In genomic region chr17:17941015-17941414, GRCh38 we compare ENCODE assay signal across 15 cellular contexts. TPM values are rescaled to one million over a fixed set of nuclear protein-coding genes. Genes with fewer than 3 reads are reported as not detected.
DNase-seq lines count a peak whose midpoint lies in the region; ATAC-seq and TF ChIP-seq lines count a peak whose summit lies in the region.
"Had no signal": no experiment of that assay in that cellular context is flagged by ENCODE, and none has a peak within 500 bp of the region (broad histone marks: within the 10 kb centered on the region; RNA-seq: fewer than 3 reads in every experiment).

No MANE protein-coding gene starts in this region.

- no peak overlapping the region for H2AK5ac ChIP-seq in trophoblast cell (ENCODE audit: low read length)

- H3K4me2 ChIP-seq in mammary epithelial cell (ENCODE audit: insufficient read depth, low read depth, low read length) (no peak overlapping the region), trophoblast cell (ENCODE audit: low read length) (no peak overlapping the region)

- no peak overlapping the region for H3K27ac ChIP-seq in mammary epithelial cell (ENCODE audit: insufficient read depth, low read depth, low read length)
- H3K27ac ChIP-seq in breast epithelium = no peak overlapping the region
- peak overlapping the region; percentile 8 to 73 for H3K27ac ChIP-seq in coronary artery
- H3K27ac ChIP-seq in trophoblast cell (ENCODE audit: low read depth, low read length) = peak overlapping the region; percentile 50
- peak overlapping the region; percentile 53 for H3K27ac ChIP-seq in vagina
- no peak overlapping the region for H3K27ac ChIP-seq in CD4-positive, alpha-beta T cell (ENCODE audit: low read depth, low read length)

- no peak for TF ChIP-seq CTCF in mammary epithelial cell (conservative IDR thresholded peaks at IDR 0.05 in 1 of 2, IDR thresholded peaks at IDR 0.05 in 1 of 2; ENCODE audit: extremely low read depth in 1 of 2, insufficient read depth in 1 of 2, low read depth in 1 of 2, low read length in 2 of 2)
- no peak for TF ChIP-seq CTCF in breast epithelium (IDR thresholded peaks at IDR 0.05)
- TF ChIP-seq CTCF in coronary artery (IDR thresholded peaks at IDR 0.05) = no peak
- TF ChIP-seq CTCF in vagina (IDR thresholded peaks at IDR 0.05) = no peak
- TF ChIP-seq CTCF in CD4-positive, alpha-beta T cell (IDR thresholded peaks at IDR 0.05) = no peak

- H3K36me3 Mint-ChIP-seq in CD4-positive, alpha-beta T cell (ENCODE audit: low read depth) = no peaks in the 10 kb centered on the region
- H3K36me3 Mint-ChIP-seq: natural killer cell treated with Interleukin-12 subunit alpha and Interleukin-12 subunit beta and Interleukin-15 and Interleukin-18, amount 100 ng/mL, for 72 hours had no signal

- H3K9me3 ChIP-seq in mammary epithelial cell (replicated peaks; ENCODE audit: insufficient read depth, low read length) (no peaks in the 10 kb centered on the region), breast epithelium (no peaks in the 10 kb centered on the region), trophoblast cell (ENCODE audit: insufficient read depth, low read depth, low read length) (no peaks in the 10 kb centered on the region), vagina (no peaks in the 10 kb centered on the region)
- no peaks in the 10 kb centered on the region for H3K9me3 ChIP-seq in CD4-positive, alpha-beta T cell (ENCODE audit: control insufficient read depth, low read length)

- no peak overlapping the region for H3K14ac ChIP-seq in trophoblast cell (ENCODE audit: low read length)

- H3K4me1 ChIP-seq in mammary epithelial cell (ENCODE audit: insufficient read depth, low read length) = peaks cover 66% of the 10 kb centered on the region
- H3K4me1 ChIP-seq in breast epithelium = peaks cover 0 to 12% of the 10 kb centered on the region in 2 donors
- peaks cover 37 to 53% of the 10 kb centered on the region in 2 experiments for H3K4me1 ChIP-seq in trophoblast cell (ENCODE audit: control insufficient read depth in 1 of 2, insufficient read depth in 2 of 2, low read length in 2 of 2)
- H3K4me1 ChIP-seq in vagina = peaks cover 85% of the 10 kb centered on the region

- H3K79me1 ChIP-seq in trophoblast cell (ENCODE audit: low read length) = peaks cover 25% of the 10 kb centered on the region

- H2BK5ac ChIP-seq in trophoblast cell (ENCODE audit: low read depth, low read length, poor library complexity) = no peak overlapping the region

- CTCF ChIA-PET in mammary epithelial cell (lab: Charles Lee; ENCODE audit: low non-redundant PET) = no interaction called here
- CTCF ChIA-PET in CD4-positive, alpha-beta T cell (lab: Charles Lee) = no interaction called here

- H2BK120ac ChIP-seq in trophoblast cell (ENCODE audit: insufficient read depth, low read length, poor library complexity) = peak overlapping the region; percentile 25

- H4K20me1 ChIP-seq in mammary epithelial cell (ENCODE audit: insufficient read depth, low read length) = no peaks in the 10 kb centered on the region

- H2AFZ ChIP-seq in mammary epithelial cell (ENCODE audit: low read depth, low read length) = no peak overlapping the region
- no peak overlapping the region for H2AFZ ChIP-seq in trophoblast cell (ENCODE audit: insufficient read depth, low read length, poor library complexity)

- H3K4me3 ChIP-seq in mammary epithelial cell (replicated peaks in 1 of 3; ENCODE audit: insufficient read depth in 1 of 3, low read depth in 2 of 3, low read length in 3 of 3) (no peak overlapping the region), breast epithelium (no peak overlapping the region), coronary artery (no peak overlapping the region), trophoblast cell (ENCODE audit: low read depth, low read length) (no peak overlapping the region), vagina (no peak overlapping the region)
- H3K4me3 ChIP-seq: K562 had no signal

- no peaks in the 10 kb centered on the region for H3K9me3 Mint-ChIP-seq in CD4-positive, alpha-beta T cell
- H3K9me3 Mint-ChIP-seq: natural killer cell treated with Interleukin-12 subunit alpha and Interleukin-12 subunit beta and Interleukin-15 and Interleukin-18, amount 100 ng/mL, for 72 hours had no signal

- WGBS in mammary epithelial cell (ENCODE audit: low coverage, missing lambda C conversion rate) = 77% methylated on average over 5 of the region's 5 CpGs
- WGBS in trophoblast cell (ENCODE audit: extremely low coverage, insufficient coverage, insufficient read length) = no CpG with 5 or more reads among the region's 5 CpGs

- H3K27me3 Mint-ChIP-seq in CD4-positive, alpha-beta T cell = no peaks in the 10 kb centered on the region
- H3K27me3 Mint-ChIP-seq: natural killer cell treated with Interleukin-12 subunit alpha and Interleukin-12 subunit beta and Interleukin-15 and Interleukin-18, amount 100 ng/mL, for 72 hours had no signal

- dilution Hi-C loops in mammary epithelial cell (cut with HindIII; ENCODE audit: low sequenced_read_pairs) = no loop called here

- H3K23ac ChIP-seq in trophoblast cell (ENCODE audit: low read length) = no peak overlapping the region

- no peak overlapping the region for H4K8ac ChIP-seq in trophoblast cell (ENCODE audit: low read depth, low read length)

- H3K9ac ChIP-seq in mammary epithelial cell (ENCODE audit: insufficient read depth, low read length) = peak overlapping the region; percentile 7
- H3K9ac ChIP-seq in trophoblast cell (ENCODE audit: low read length) = no peak overlapping the region

- H3K79me2 ChIP-seq in mammary epithelial cell (ENCODE audit: insufficient read depth, low read length) = peaks cover 78% of the 10 kb centered on the region
- no peaks in the 10 kb centered on the region for H3K79me2 ChIP-seq in trophoblast cell (ENCODE audit: control insufficient read depth, insufficient read depth, low read length, poor library complexity)

- no peak overlapping the region for H4K12ac ChIP-seq in trophoblast cell (ENCODE audit: low read depth, low read length)

- peaks cover 41% of the 10 kb centered on the region for H3K4me1 Mint-ChIP-seq in CD4-positive, alpha-beta T cell (ENCODE audit: low read depth)

- H3K27me3 ChIP-seq in mammary epithelial cell (ENCODE audit: insufficient read depth, low read length) = no peaks in the 10 kb centered on the region
- no peaks in the 10 kb centered on the region for H3K27me3 ChIP-seq in breast epithelium
- H3K27me3 ChIP-seq in trophoblast cell (ENCODE audit: insufficient read depth, low read length) = no peaks in the 10 kb centered on the region
- no peaks in the 10 kb centered on the region for H3K27me3 ChIP-seq in vagina
- H3K27me3 ChIP-seq in CD4-positive, alpha-beta T cell (ENCODE audit: control insufficient read depth, insufficient read depth, low read length) = no peaks in the 10 kb centered on the region

- no peaks in the 10 kb centered on the region for H3K36me3 ChIP-seq in mammary epithelial cell (ENCODE audit: insufficient read depth, low read length)
- no peaks in the 10 kb centered on the region for H3K36me3 ChIP-seq in breast epithelium
- no peaks in the 10 kb centered on the region for H3K36me3 ChIP-seq in trophoblast cell (ENCODE audit: control insufficient read depth in 1 of 2, insufficient read depth in 2 of 2, low read length in 2 of 2)
- no peaks in the 10 kb centered on the region for H3K36me3 ChIP-seq in vagina

- ATAC-seq in HG02840 (IDR thresholded peaks at IDR 0.05; ENCODE audit: low FRiP score, unreplicated experiment) = no peak
- ATAC-seq in CD4-positive, alpha-beta T cell (ENCODE audit: poor library complexity) = no peak
- ATAC-seq: activated CD8-positive, alpha-beta T cell treated with anti-CD3 and anti-CD28 coated beads, Interleukin-2, amount 10 ng/mL, durations not matched to agents 7 days and 5 days; K562; left lobe of liver; natural killer cell treated with Interleukin-12 subunit alpha and Interleukin-12 subunit beta and Interleukin-15 and Interleukin-18, amount 100 ng/mL, for 72 hours had no signal

- no peak overlapping the region for H3K4me3 Mint-ChIP-seq in CD4-positive, alpha-beta T cell
- H3K4me3 Mint-ChIP-seq: activated CD8-positive, alpha-beta T cell treated with anti-CD3 and anti-CD28 coated beads, Interleukin-2, amount 10 ng/mL, durations not matched to agents 7 days and 5 days; natural killer cell treated with Interleukin-12 subunit alpha and Interleukin-12 subunit beta and Interleukin-15 and Interleukin-18, amount 100 ng/mL, for 72 hours had no signal

- H3K27ac Mint-ChIP-seq in CD4-positive, alpha-beta T cell = no peak overlapping the region
- H3K27ac Mint-ChIP-seq: activated CD8-positive, alpha-beta T cell treated with anti-CD3 and anti-CD28 coated beads, Interleukin-2, amount 10 ng/mL, durations not matched to agents 7 days and 5 days; natural killer cell treated with Interleukin-12 subunit alpha and Interleukin-12 subunit beta and Interleukin-15 and Interleukin-18, amount 100 ng/mL, for 72 hours had no signal

- TF ChIP-seq POLR2A in breast epithelium (IDR thresholded peaks at IDR 0.05) (no peak), vagina (IDR thresholded peaks at IDR 0.05) (no peak)

- H3K18ac ChIP-seq in trophoblast cell (ENCODE audit: low read length) = no peak overlapping the region

- DNase-seq in mammary epithelial cell (no peak), breast epithelium (ENCODE audit: low spot score in 2 of 2) (no peak), coronary artery (ENCODE audit: low spot score) (no peak), trophoblast cell (no peak), vagina (ENCODE audit: extremely low spot score in 2 of 2) (no peak), NCI-H510A (lab: John Stamatoyannopoulos, UW) (no peak)
- no peak for DNase-seq in CD4-positive, alpha-beta T cell
- DNase-seq: 8988T; activated CD8-positive, alpha-beta T cell treated with anti-CD3 and anti-CD28 coated beads, Interleukin-2, amount 10 ng/mL, durations not matched to agents 7 days and 5 days; central memory CD4-positive, alpha-beta T cell; DMS53 had no signal

- intact Hi-C loops in mammary epithelial cell (cut with micrococcal nuclease) = no loop called here
- intact Hi-C loops in breast epithelium (cut with DNase I; ENCODE audit: low total_unique reads) = no loop called here
- intact Hi-C loops in vagina (cut with DNase I) = no loop called here
- intact Hi-C loops in CD4-positive, alpha-beta T cell (cut with DNase I, micrococcal nuclease) = loop anchor here in 1 of 2 experiments (5.0 kb wide), 1 partner anchor 71 kb away; no protein-coding TSS in a partner anchor

- no TSS peak for BruUV-seq in mammary epithelial cell (replicated peaks; lab: Mats Ljungman, UMichigan)

- POLR2A ChIA-PET in CD4-positive, alpha-beta T cell (lab: Charles Lee) = no interaction called here

- in situ Hi-C loops in mammary epithelial cell (cut with MboI; ENCODE audit: low sequenced_read_pairs in 2 of 2) = no loop called here

- peak overlapping the region; percentile 39 for H4K91ac ChIP-seq in trophoblast cell (ENCODE audit: low read depth, low read length)

- H2BK12ac ChIP-seq in trophoblast cell (ENCODE audit: low read length) = peak overlapping the region; percentile 27

- peak overlapping the region; percentile 4 for H3K4ac ChIP-seq in trophoblast cell (ENCODE audit: low read depth, low read length)

RNA-seq across cellular contexts. Expression of gene TOM1L2, which starts 31.2 kb away (rescaled TPM):
- total RNA-seq in mammary epithelial cell (10 to 100 TPM; 42.8 to 71.1 TPM), breast epithelium (10 to 100 TPM; 32.3 to 39.1 (median 36.4) TPM), vagina (88.6 TPM)
- 47.1 TPM for polyA plus RNA-seq in mammary epithelial cell
- polyA minus RNA-seq in mammary epithelial cell = 168 TPM
- 76.2 and 80.2 TPM in 2 replicates for polyA plus RNA-seq in trophoblast cell (2013)
- total RNA-seq in CD4-positive, alpha-beta T cell = 10 to 100 TPM; 28.5 to 30.5 TPM

RNA-seq across cellular contexts. Expression of gene DRC3, which starts 31.6 kb away (rescaled TPM):
- total RNA-seq in mammary epithelial cell (1 to 10 TPM in 1 of 2 donors, under 1 TPM in 1; 0.85 to 1.0 TPM), breast epithelium (10 to 100 TPM in 2 of 3 donors, under 1 TPM in 1; 0.96 to 18.0 (median 10.5) TPM), vagina (0.74 TPM)
- 0.67 TPM for polyA plus RNA-seq in mammary epithelial cell
- not detected for polyA minus RNA-seq in mammary epithelial cell
- polyA plus RNA-seq in trophoblast cell (2013) = 0.39 and 0.47 TPM in 2 replicates
- under 1 TPM in 1 of 2 experiments, not detected in 1; 0.11 TPM for total RNA-seq in CD4-positive, alpha-beta T cell

Comparison
In these comparisons a context has a peak if more than half of its experiments do, and no peak if none do; other contexts are left out.
1. H3K27ac ChIP-seq: peak in coronary artery (2 of 2), trophoblast cell (single experiment) and vagina (single experiment); none in mammary epithelial cell (single experiment), breast epithelium (0 of 2) and CD4-positive, alpha-beta T cell (single experiment).